ENCODE assay signal across 7 cellular contexts in genomic region chr16:48377301-48377700, GRCh38. TPM values are rescaled to one million over a fixed set of nuclear protein-coding genes. Genes with fewer than 3 reads are reported as not detected.
DNase-seq lines count a peak whose midpoint lies in the region; ATAC-seq and TF ChIP-seq lines count a peak whose summit lies in the region.
"Not testable (repeated sequence)": the region's sequence is repeated elsewhere in the genome, so short reads cannot be mapped to it uniquely, and the experiment has no call there.

No MANE protein-coding gene starts in this region.

- dilution Hi-C loops in mammary epithelial cell (cut with HindIII; ENCODE audit: low sequenced_read_pairs): not testable (repeated sequence)

- intact Hi-C loops in mammary epithelial cell (cut with micrococcal nuclease); thyroid gland (cut with DNase I): not testable (repeated sequence)

- ATAC-seq in RWPE2 (ENCODE audit: low read depth) (0 out of 3 replicates have a peak, but pooled peaks have one; percentile 45), foreskin keratinocyte (peak; percentile 47)

- H3K4me2 ChIP-seq in BLaER1 treated with 17β-estradiol and CSF1 and Interleukin-3, amounts not matched to agents 10 nM and 100 nM: peak overlapping the region; percentile 12 to 97 (median 37); a peak in 19 of 22 replicates
- not testable (repeated sequence) for H3K4me2 ChIP-seq in mammary epithelial cell (ENCODE audit: insufficient read depth, low read depth, low read length)
- H3K4me2 ChIP-seq in osteoblast (ENCODE audit: insufficient read depth, low read length): peak overlapping the region; percentile 7

- H3K4me1 ChIP-seq in BLaER1 treated with 17β-estradiol and CSF1 and Interleukin-3, amounts not matched to agents 10 nM and 100 nM: peaks cover 46 to 100% (median 68%) of the 10 kb centered on the region in 10 experiments
- peaks cover 26% of the 10 kb centered on the region for H3K4me1 ChIP-seq in RWPE2 (ENCODE audit: insufficient read depth, poor library complexity, severe bottlenecking)
- H3K4me1 ChIP-seq in mammary epithelial cell (ENCODE audit: insufficient read depth, low read length): peaks cover 12% of the 10 kb centered on the region
- H3K4me1 ChIP-seq in foreskin keratinocyte: not testable (repeated sequence)
- H3K4me1 ChIP-seq in osteoblast (ENCODE audit: insufficient read depth, low read length): peaks cover 16% of the 10 kb centered on the region
- H3K4me1 ChIP-seq in thyroid gland: peaks cover 74 to 83% of the 10 kb centered on the region in 2 donors

- not testable (repeated sequence) for H2AFZ ChIP-seq in mammary epithelial cell (ENCODE audit: low read depth, low read length); osteoblast (ENCODE audit: low read length)

- not testable (repeated sequence) for H3K27me3 ChIP-seq in BLaER1 treated with 17β-estradiol and CSF1 and Interleukin-3, amounts not matched to agents 10 nM and 100 nM; RWPE2 (ENCODE audit: insufficient read depth, poor library complexity, severe bottlenecking); mammary epithelial cell (ENCODE audit: insufficient read depth, low read length); foreskin keratinocyte; osteoblast (ENCODE audit: insufficient read depth, low read length); thyroid gland

- peaks cover 94 to 100% (median 100%) of the 10 kb centered on the region in 11 experiments for H4K20me1 ChIP-seq in BLaER1 treated with 17β-estradiol and CSF1 and Interleukin-3, amounts not matched to agents 10 nM and 100 nM
- H4K20me1 ChIP-seq in mammary epithelial cell (ENCODE audit: insufficient read depth, low read length): not testable (repeated sequence)
- H4K20me1 ChIP-seq in osteoblast (ENCODE audit: insufficient read depth, low read length): peaks cover 77% of the 10 kb centered on the region

- not testable (repeated sequence) for TF ChIP-seq POLR2A in thyroid gland (IDR thresholded peaks at IDR 0.05)

- H3K9ac ChIP-seq in BLaER1 treated with 17β-estradiol and CSF1 and Interleukin-3, amounts not matched to agents 10 nM and 100 nM; mammary epithelial cell (ENCODE audit: insufficient read depth, low read length): not testable (repeated sequence)

- H3K9me3 ChIP-seq in BLaER1 treated with 17β-estradiol and CSF1 and Interleukin-3, amounts not matched to agents 10 nM and 100 nM (replicated peaks in 1 of 11): peaks cover 0 to 12% (median 0%) of the 10 kb centered on the region in 11 experiments; a peak in 5 of 22 replicates
- not testable (repeated sequence) for H3K9me3 ChIP-seq in RWPE2 (ENCODE audit: severe bottlenecking); mammary epithelial cell (replicated peaks; ENCODE audit: insufficient read depth, low read length); osteoblast (ENCODE audit: low read depth, low read length); thyroid gland

- DNase-seq in LHCN-M2 (ENCODE audit: low read depth) (peak; percentile 49), mammary epithelial cell (peak; percentile 46)
- DNase-seq in RWPE2 (ENCODE audit: low spot score); foreskin keratinocyte; osteoblast (ENCODE audit: insufficient read length, low spot score, missing footprints); thyroid gland: not testable (repeated sequence)

- not testable (repeated sequence) for TF ChIP-seq CTCF in RWPE2 (IDR thresholded peaks at IDR 0.05; ENCODE audit: poor library complexity, severe bottlenecking); mammary epithelial cell (conservative IDR thresholded peaks at IDR 0.05 in 1 of 2, IDR thresholded peaks at IDR 0.05 in 1 of 2; ENCODE audit: extremely low read depth in 1 of 2, insufficient read depth in 1 of 2, low read depth in 1 of 2, low read length in 2 of 2); foreskin keratinocyte (conservative IDR thresholded peaks at IDR 0.05); osteoblast (IDR thresholded peaks at IDR 0.05; ENCODE audit: extremely low read depth, low read depth, low read length); thyroid gland (IDR thresholded peaks at IDR 0.05)

- CTCF ChIA-PET in mammary epithelial cell (lab: Charles Lee; ENCODE audit: low non-redundant PET): not testable (repeated sequence)

- H3K4me3 ChIP-seq in BLaER1 treated with 17β-estradiol and CSF1 and Interleukin-3, amounts not matched to agents 10 nM and 100 nM; RWPE2 (ENCODE audit: severe bottlenecking); mammary epithelial cell (replicated peaks in 1 of 3; ENCODE audit: insufficient read depth in 1 of 3, low read depth in 2 of 3, low read length in 3 of 3); osteoblast (ENCODE audit: insufficient read depth, low read length); thyroid gland (replicated peaks in 1 of 3): not testable (repeated sequence)

- H3K27ac ChIP-seq in BLaER1 treated with 17β-estradiol and CSF1 and Interleukin-3, amounts not matched to agents 10 nM and 100 nM: peak overlapping the region in 4 of 11 experiments; percentile 26 to 62 (median 45); a peak in 4 of 22 replicates
- H3K27ac ChIP-seq in RWPE2 (ENCODE audit: poor library complexity, severe bottlenecking); mammary epithelial cell (ENCODE audit: insufficient read depth, low read depth, low read length); osteoblast (ENCODE audit: low read depth, low read length): not testable (repeated sequence)
- peak overlapping the region; percentile 24 for H3K27ac ChIP-seq in foreskin keratinocyte
- peak overlapping the region in 2 of 3 donors; percentile 7 to 19 for H3K27ac ChIP-seq in thyroid gland

- in situ Hi-C loops in mammary epithelial cell (cut with MboI; ENCODE audit: low sequenced_read_pairs in 2 of 2): not testable (repeated sequence)

- not testable (repeated sequence) for BruUV-seq in mammary epithelial cell (replicated peaks; lab: Mats Ljungman, UMichigan)

- 75% methylated on average over 6 of the region's 7 CpGs for WGBS in mammary epithelial cell (ENCODE audit: low coverage, missing lambda C conversion rate)
- WGBS in thyroid gland, 2 donors: 89 to 91% methylated on average over 7 of the region's 7 CpGs

- peaks cover 0 to 16% (median 5%) of the 10 kb centered on the region in 11 experiments; a peak in 6 of 22 replicates for H3K36me3 ChIP-seq in BLaER1 treated with 17β-estradiol and CSF1 and Interleukin-3, amounts not matched to agents 10 nM and 100 nM
- H3K36me3 ChIP-seq in RWPE2 (ENCODE audit: low read depth); mammary epithelial cell (ENCODE audit: insufficient read depth, low read length); osteoblast (ENCODE audit: insufficient read depth, low read length); thyroid gland: not testable (repeated sequence)

- H3K79me2 ChIP-seq in mammary epithelial cell (ENCODE audit: insufficient read depth, low read length): peaks cover 100% of the 10 kb centered on the region
- peaks cover 99% of the 10 kb centered on the region for H3K79me2 ChIP-seq in osteoblast (ENCODE audit: insufficient read depth, low read length)

RNA-seq across cellular contexts. Expression of gene SIAH1, which starts 7.9 kb away (rescaled TPM):
- 14.6 and 17.3 TPM in 2 replicates for total RNA-seq in LHCN-M2 (2014; rRNA removed)
- 7.7 TPM for polyA plus RNA-seq in LHCN-M2 (2012)
- 10 to 100 TPM; 22.3 to 46.0 TPM for total RNA-seq in mammary epithelial cell
- 10.9 TPM for polyA plus RNA-seq in mammary epithelial cell
- 21.2 TPM for polyA minus RNA-seq in mammary epithelial cell
- 16.8 and 18.4 TPM in 2 replicates for total RNA-seq in foreskin keratinocyte
- polyA plus RNA-seq in foreskin keratinocyte: 8.6 and 9.0 TPM in 2 replicates
- 41.8 and 43.1 TPM in 2 replicates for total RNA-seq in osteoblast
- 10 to 100 TPM; 23.9 to 45.8 (median 34.4) TPM for total RNA-seq in thyroid gland
